ENCODE assay signal across 1 cellular context in the genomic region with DNA sequence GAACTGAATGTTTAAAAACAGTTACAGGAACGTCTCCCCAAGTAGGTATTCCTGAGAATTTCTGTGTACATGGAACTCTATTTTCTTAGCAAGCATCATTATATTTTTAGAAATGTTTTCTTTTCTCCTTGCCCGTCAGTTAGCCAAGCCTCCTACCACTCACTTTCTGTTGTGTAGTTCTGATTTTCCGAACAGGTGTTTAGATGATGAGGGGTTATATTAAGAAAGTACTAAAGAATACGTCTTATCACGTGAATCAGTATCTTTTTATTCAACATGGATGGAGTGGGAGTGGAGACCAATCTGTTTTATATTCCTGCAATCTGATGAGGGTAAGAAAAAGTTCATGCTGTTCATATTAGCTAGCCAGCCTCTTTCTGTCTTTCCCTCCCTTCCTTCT.
TF ChIP-seq lines count a peak whose summit lies in the region.

No MANE protein-coding gene starts in this region.

TF ChIP-seq in K562, 482 proteins besides CTCF, POLR2A, EP300 and RAD21:
- TF ChIP-seq COPS2 (conservative IDR thresholded peaks at IDR 0.05) (no peak), ERF (CRISPR knock-in tag; IDR thresholded peaks at IDR 0.05) (no peak), ZC3H4 (CRISPR knock-in tag; IDR thresholded peaks at IDR 0.05; ENCODE audit: borderline replicate concordance) (no peak), CCNT2 (IDR thresholded peaks at IDR 0.05; ENCODE audit: borderline replicate concordance, extremely low read depth, insufficient read length, low read depth, low read length) (no peak), ZNF174 (CRISPR knock-in tag; IDR thresholded peaks at IDR 0.05) (no peak), RBM17 (IDR thresholded peaks at IDR 0.05; ENCODE audit: borderline replicate concordance, low read depth, low read length) (no peak), ZFX (CRISPR knock-in tag; IDR thresholded peaks at IDR 0.05) (no peak), RBM15 (IDR thresholded peaks at IDR 0.05; ENCODE audit: insufficient read depth, low read length) (no peak), HDAC3 (IDR thresholded peaks at IDR 0.05; ENCODE audit: borderline replicate concordance, partially characterized antibody) (no peak), SIN3B (IDR thresholded peaks at IDR 0.05; ENCODE audit: low read depth) (no peak)
- TF ChIP-seq, protein P1, sequence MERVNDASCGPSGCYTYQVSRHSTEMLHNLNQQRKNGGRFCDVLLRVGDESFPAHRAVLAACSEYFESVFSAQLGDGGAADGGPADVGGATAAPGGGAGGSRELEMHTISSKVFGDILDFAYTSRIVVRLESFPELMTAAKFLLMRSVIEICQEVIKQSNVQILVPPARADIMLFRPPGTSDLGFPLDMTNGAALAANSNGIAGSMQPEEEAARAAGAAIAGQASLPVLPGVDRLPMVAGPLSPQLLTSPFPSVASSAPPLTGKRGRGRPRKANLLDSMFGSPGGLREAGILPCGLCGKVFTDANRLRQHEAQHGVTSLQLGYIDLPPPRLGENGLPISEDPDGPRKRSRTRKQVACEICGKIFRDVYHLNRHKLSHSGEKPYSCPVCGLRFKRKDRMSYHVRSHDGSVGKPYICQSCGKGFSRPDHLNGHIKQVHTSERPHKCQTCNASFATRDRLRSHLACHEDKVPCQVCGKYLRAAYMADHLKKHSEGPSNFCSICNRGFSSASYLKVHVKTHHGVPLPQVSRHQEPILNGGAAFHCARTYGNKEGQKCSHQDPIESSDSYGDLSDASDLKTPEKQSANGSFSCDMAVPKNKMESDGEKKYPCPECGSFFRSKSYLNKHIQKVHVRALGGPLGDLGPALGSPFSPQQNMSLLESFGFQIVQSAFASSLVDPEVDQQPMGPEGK (CRISPR knock-in tag; IDR thresholded peaks at IDR 0.05; ENCODE audit: borderline replicate concordance): no peak
- TF ChIP-seq, protein P2, sequence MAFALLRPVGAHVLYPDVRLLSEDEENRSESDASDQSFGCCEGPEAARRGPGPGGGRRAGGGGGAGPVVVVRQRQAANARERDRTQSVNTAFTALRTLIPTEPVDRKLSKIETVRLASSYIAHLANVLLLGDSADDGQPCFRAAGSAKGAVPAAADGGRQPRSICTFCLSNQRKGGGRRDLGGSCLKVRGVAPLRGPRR (CRISPR knock-in tag; IDR thresholded peaks at IDR 0.05): no peak
- TF ChIP-seq, protein P3, sequence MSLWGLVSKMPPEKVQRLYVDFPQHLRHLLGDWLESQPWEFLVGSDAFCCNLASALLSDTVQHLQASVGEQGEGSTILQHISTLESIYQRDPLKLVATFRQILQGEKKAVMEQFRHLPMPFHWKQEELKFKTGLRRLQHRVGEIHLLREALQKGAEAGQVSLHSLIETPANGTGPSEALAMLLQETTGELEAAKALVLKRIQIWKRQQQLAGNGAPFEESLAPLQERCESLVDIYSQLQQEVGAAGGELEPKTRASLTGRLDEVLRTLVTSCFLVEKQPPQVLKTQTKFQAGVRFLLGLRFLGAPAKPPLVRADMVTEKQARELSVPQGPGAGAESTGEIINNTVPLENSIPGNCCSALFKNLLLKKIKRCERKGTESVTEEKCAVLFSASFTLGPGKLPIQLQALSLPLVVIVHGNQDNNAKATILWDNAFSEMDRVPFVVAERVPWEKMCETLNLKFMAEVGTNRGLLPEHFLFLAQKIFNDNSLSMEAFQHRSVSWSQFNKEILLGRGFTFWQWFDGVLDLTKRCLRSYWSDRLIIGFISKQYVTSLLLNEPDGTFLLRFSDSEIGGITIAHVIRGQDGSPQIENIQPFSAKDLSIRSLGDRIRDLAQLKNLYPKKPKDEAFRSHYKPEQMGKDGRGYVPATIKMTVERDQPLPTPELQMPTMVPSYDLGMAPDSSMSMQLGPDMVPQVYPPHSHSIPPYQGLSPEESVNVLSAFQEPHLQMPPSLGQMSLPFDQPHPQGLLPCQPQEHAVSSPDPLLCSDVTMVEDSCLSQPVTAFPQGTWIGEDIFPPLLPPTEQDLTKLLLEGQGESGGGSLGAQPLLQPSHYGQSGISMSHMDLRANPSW (CRISPR knock-in tag; IDR thresholded peaks at IDR 0.05): no peak
